8 cellular contexts compared by ENCODE assay signal in genomic region chr1:247209306-247209900, GRCh38. TPM values are rescaled to one million over a fixed set of nuclear protein-coding genes. Genes with fewer than 3 reads are reported as not detected.
A peak's percentile ranks its signal among the peaks of the same experiment; 100 is the strongest.
DNase-seq lines count a peak whose midpoint lies in the region; ATAC-seq, FAIRE-seq and TF ChIP-seq lines count a peak whose summit lies in the region.

No MANE protein-coding gene starts in this region.

- H3K9ac ChIP-seq in fibroblast of lung (ENCODE audit: insufficient read depth, low read length), result no peak overlapping the region

- no peak overlapping the region for H2AFZ ChIP-seq in fibroblast of lung (ENCODE audit: low read length)

- TF ChIP-seq POLR2A in sigmoid colon (IDR thresholded peaks at IDR 0.05), result no peak

- TF ChIP-seq EP300 in sigmoid colon (IDR thresholded peaks at IDR 0.05), result no peak

- intact Hi-C loops in sigmoid colon (cut with DNase I), result loop anchor here (5.0 kb wide), 1 partner anchor 37 kb away; the partner anchor contains the start of gene ZNF124

- no peaks in the 10 kb centered on the region for H4K20me1 ChIP-seq in fibroblast of lung (ENCODE audit: control insufficient read depth, extremely low read depth, insufficient read depth, low read length)

- no peak for FAIRE-seq in RCC 7860 (lab: Jason Lieb, UNC)

- H3K4me3 ChIP-seq in GM08714 (ENCODE audit: low read length), result peak overlapping the region; percentile 84
- H3K4me3 ChIP-seq in RWPE2 (ENCODE audit: severe bottlenecking), result peak overlapping the region; percentile 98
- H3K4me3 ChIP-seq in fibroblast of lung (replicated peaks in 1 of 4; ENCODE audit: control extremely low read depth in 1 of 4, insufficient read depth in 1 of 4, low read depth in 3 of 4, low read length in 4 of 4), result peak overlapping the region; percentile 67 to 97 (median 96)
- peak overlapping the region; percentile 82 to 93 (median 86) for H3K4me3 ChIP-seq in sigmoid colon

- WGBS in sigmoid colon, 2 donors, result 47 to 57% methylated on average over 3 of the region's 3 CpGs

- ATAC-seq in RWPE2 (ENCODE audit: low read depth) (no peak), HG03571 (IDR thresholded peaks at IDR 0.05; ENCODE audit: unreplicated experiment) (no peak)

- H3K9me3 ChIP-seq in RWPE2 (ENCODE audit: severe bottlenecking), result no peaks in the 10 kb centered on the region
- no peaks in the 10 kb centered on the region for H3K9me3 ChIP-seq in fibroblast of lung (ENCODE audit: control insufficient read depth, insufficient read depth, low read depth, low read length)
- no peaks in the 10 kb centered on the region for H3K9me3 ChIP-seq in sigmoid colon

- H3K27me3 ChIP-seq in RWPE2 (ENCODE audit: insufficient read depth, poor library complexity, severe bottlenecking) (no peaks in the 10 kb centered on the region), fibroblast of lung (ENCODE audit: control insufficient read depth, insufficient read depth, low read length) (no peaks in the 10 kb centered on the region), sigmoid colon (no peaks in the 10 kb centered on the region)

- H3K36me3 ChIP-seq in RWPE2 (ENCODE audit: low read depth) (peaks cover 8% of the 10 kb centered on the region; the same call in 1 of the 2 replicates), fibroblast of lung (ENCODE audit: control insufficient read depth, insufficient read depth, low read length) (peaks cover 2% of the 10 kb centered on the region), sigmoid colon (no peaks in the 10 kb centered on the region)

- H3K4me2 ChIP-seq in fibroblast of lung (ENCODE audit: extremely low read depth, insufficient read depth, low read length), result peak overlapping the region; percentile 80

- TF ChIP-seq CTCF in RWPE2 (IDR thresholded peaks at IDR 0.05; ENCODE audit: poor library complexity, severe bottlenecking) (no peak), fibroblast of lung (conservative IDR thresholded peaks at IDR 0.05 in 1 of 2, IDR thresholded peaks at IDR 0.05 in 1 of 2; ENCODE audit: low read depth in 1 of 2, low read length in 2 of 2) (no peak), sigmoid colon (IDR thresholded peaks at IDR 0.05) (no peak), GM10266 (IDR thresholded peaks at IDR 0.05; ENCODE audit: control insufficient read depth, insufficient read depth, low read depth, missing control alignments) (no peak)

- peaks cover 4% of the 10 kb centered on the region for H3K4me1 ChIP-seq in RWPE2 (ENCODE audit: insufficient read depth, poor library complexity, severe bottlenecking)
- no peaks in the 10 kb centered on the region for H3K4me1 ChIP-seq in fibroblast of lung (ENCODE audit: control insufficient read depth, extremely low read depth, insufficient read depth, low read length)
- peaks cover 0 to 16% (median 11%) of the 10 kb centered on the region in 4 donors for H3K4me1 ChIP-seq in sigmoid colon

- H3K27ac ChIP-seq in RWPE2 (ENCODE audit: poor library complexity, severe bottlenecking), result no peak overlapping the region
- H3K27ac ChIP-seq in fibroblast of lung (ENCODE audit: insufficient read depth, low read length), result no peak overlapping the region
- no peak overlapping the region for H3K27ac ChIP-seq in sigmoid colon

- DNase-seq in RWPE2 (ENCODE audit: low spot score) (no peak), fibroblast of lung (ENCODE audit: low read depth in 2 of 2) (no peak), sigmoid colon (no peak), GM10266 (ENCODE audit: extremely low spot score) (no peak), RCC 7860 (ENCODE audit: low spot score) (no peak), NCI-H2171 treated with DMSO at 0.1 percent for 48 hours (lab: John Stamatoyannopoulos, UW) (no peak)

- H3K79me2 ChIP-seq in fibroblast of lung (ENCODE audit: control insufficient read depth, insufficient read depth, low read length), result peaks cover 44% of the 10 kb centered on the region

RNA-seq across cellular contexts. Expression of gene ZNF124, which starts 37.6 kb away (rescaled TPM):
- total RNA-seq in fibroblast of lung (25.6 and 54.2 TPM in 2 replicates), sigmoid colon (100 to 1,000 TPM in 2 of 4 donors, 10 to 100 TPM in 2; 43.2 to 122 (median 87.2) TPM)
- polyA plus RNA-seq in fibroblast of lung (2.9 and 4.5 TPM in 2 replicates), sigmoid colon (1 to 10 TPM; 4.5 to 8.4 (median 8.3) TPM)
- polyA plus RNA-seq in fibroblast of lung (2012), result 2.1 and 3.6 TPM in 2 replicates
- polyA minus RNA-seq in fibroblast of lung (ENCODE audit: low replicate concordance), result 2.1 and 2.5 TPM in 2 replicates

RNA-seq across cellular contexts. Expression of gene VN1R5, which starts 46.5 kb away (rescaled TPM):
- not detected in 2 replicates for total RNA-seq in fibroblast of lung
- polyA plus RNA-seq in fibroblast of lung, result not detected in 2 replicates
- not detected in 2 replicates for polyA plus RNA-seq in fibroblast of lung (2012)
- not detected in 2 replicates for polyA minus RNA-seq in fibroblast of lung (ENCODE audit: low replicate concordance)
- not detected for total RNA-seq in sigmoid colon
- polyA plus RNA-seq in sigmoid colon, result not detected
